Comparison of ENCODE assay signal across 1 cellular context in the genomic region with DNA sequence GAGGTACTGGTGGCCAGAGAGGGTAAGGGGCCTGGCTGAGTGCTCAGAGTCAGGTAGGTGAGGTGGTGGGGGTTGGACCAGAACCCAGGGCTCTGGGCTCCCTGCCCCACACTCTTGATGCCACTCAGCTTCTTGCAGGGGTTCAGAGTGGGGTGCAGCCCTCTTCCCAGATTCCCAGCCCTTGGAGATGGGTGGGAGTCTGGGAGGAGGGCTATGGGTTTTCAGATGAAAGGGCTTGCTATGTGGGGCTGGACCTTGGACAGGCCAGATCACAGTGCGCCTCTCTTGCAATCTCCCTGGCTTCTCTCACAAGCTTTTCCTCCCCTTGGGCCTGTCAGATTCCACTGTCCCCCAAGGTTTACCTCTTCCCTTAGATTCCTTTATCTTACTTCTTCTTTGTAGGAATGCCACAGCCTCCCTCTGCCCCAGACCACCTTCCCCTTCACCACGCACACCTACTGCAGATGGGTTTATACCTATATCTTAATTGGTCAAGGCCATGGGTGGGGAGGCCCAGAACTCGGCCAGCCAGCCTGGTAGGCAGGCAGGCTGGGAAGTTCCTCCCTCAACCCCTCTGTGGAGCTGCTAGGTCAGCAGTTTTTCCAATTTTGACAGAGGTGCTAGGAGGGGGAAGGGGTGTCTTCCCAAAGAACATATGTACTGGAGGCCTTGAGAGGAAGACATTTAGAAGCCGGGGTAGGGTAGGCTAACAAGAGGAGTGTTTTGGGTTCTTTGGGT.
TF ChIP-seq lines count a peak whose summit lies in the region.

No MANE protein-coding gene starts in this region.

TF ChIP-seq in H1, 55 proteins besides CTCF, POLR2A, EP300 and RAD21:
- TF ChIP-seq BCL11A (IDR thresholded peaks at IDR 0.05; ENCODE audit: low read depth in 2 of 2, low read length in 2 of 2) (no peak), SP4 (IDR thresholded peaks at IDR 0.05; ENCODE audit: low read length) (no peak), ZNF274 (IDR thresholded peaks at IDR 0.05; ENCODE audit: borderline replicate concordance, extremely low read depth, low read length) (no peak), SUZ12 (IDR thresholded peaks at IDR 0.05; ENCODE audit: low read length) (no peak), RXRA (IDR thresholded peaks at IDR 0.05; ENCODE audit: insufficient read depth, low read depth, low read length) (no peak), NANOG (IDR thresholded peaks at IDR 0.05; ENCODE audit: insufficient read depth, low read depth, low read length, poor library complexity, severe bottlenecking) (no peak)
